Comparison of ENCODE assay signal across 1 cellular context in genomic region chr10:46558411-46559185, GRCh38.
TF ChIP-seq lines count a peak whose summit lies in the region.

No MANE protein-coding gene starts in this region.

TF ChIP-seq in WTC11, 78 proteins besides CTCF, POLR2A, EP300 and RAD21 (continued from another document):
- TF ChIP-seq, protein P1, sequence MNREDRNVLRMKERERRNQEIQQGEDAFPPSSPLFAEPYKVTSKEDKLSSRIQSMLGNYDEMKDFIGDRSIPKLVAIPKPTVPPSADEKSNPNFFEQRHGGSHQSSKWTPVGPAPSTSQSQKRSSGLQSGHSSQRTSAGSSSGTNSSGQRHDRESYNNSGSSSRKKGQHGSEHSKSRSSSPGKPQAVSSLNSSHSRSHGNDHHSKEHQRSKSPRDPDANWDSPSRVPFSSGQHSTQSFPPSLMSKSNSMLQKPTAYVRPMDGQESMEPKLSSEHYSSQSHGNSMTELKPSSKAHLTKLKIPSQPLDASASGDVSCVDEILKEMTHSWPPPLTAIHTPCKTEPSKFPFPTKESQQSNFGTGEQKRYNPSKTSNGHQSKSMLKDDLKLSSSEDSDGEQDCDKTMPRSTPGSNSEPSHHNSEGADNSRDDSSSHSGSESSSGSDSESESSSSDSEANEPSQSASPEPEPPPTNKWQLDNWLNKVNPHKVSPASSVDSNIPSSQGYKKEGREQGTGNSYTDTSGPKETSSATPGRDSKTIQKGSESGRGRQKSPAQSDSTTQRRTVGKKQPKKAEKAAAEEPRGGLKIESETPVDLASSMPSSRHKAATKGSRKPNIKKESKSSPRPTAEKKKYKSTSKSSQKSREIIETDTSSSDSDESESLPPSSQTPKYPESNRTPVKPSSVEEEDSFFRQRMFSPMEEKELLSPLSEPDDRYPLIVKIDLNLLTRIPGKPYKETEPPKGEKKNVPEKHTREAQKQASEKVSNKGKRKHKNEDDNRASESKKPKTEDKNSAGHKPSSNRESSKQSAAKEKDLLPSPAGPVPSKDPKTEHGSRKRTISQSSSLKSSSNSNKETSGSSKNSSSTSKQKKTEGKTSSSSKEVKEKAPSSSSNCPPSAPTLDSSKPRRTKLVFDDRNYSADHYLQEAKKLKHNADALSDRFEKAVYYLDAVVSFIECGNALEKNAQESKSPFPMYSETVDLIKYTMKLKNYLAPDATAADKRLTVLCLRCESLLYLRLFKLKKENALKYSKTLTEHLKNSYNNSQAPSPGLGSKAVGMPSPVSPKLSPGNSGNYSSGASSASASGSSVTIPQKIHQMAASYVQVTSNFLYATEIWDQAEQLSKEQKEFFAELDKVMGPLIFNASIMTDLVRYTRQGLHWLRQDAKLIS (CRISPR knock-in tag; IDR thresholded peaks at IDR 0.05; ENCODE audit: borderline replicate concordance) = no peak
- TF ChIP-seq ZNF219 (CRISPR knock-in tag; IDR thresholded peaks at IDR 0.05; ENCODE audit: borderline replicate concordance) = no peak
TF ChIP-seq in WTC11: peak in this region for 0.
